Comparison of ENCODE assay signal across 13 cellular contexts in the genomic region with DNA sequence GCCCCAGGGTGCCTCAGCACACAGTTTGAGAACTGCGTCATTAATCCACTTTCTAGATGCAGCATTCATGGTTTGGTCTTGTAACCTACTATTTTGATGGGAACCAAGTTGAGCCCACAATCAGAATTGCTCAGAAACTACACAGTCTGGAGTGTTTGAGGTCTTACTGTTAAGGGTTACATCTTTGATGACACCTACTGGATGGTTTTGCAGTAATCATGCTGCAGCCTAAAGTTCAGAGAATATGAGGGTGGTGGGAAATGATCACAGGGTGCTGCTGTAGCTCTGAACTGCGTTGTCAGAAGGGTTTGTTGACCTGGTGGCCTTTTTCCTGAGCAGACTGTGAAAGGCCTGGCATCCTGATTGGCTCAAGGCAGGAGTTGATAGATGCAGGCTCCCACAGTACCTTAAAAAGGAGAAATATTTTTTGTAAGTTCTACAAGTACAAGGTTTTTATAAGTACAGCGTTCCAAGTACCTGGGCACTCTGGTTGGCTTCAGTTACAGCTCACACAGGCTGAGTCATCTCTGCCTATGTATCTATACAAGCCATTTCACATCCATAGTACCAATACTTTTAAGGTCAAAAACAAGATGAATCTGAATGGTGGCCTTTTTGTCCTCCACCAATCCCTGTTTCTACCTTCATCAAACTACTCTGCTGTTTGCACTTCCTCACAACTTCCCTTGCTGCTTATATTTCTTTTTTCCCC.
DNase-seq lines count a peak whose midpoint lies in the region; ATAC-seq and TF ChIP-seq lines count a peak whose summit lies in the region.
"Had no signal": no experiment of that assay in that cellular context is flagged by ENCODE, and none has a peak within 500 bp of the region (broad histone marks: within the 10 kb centered on the region; RNA-seq: fewer than 3 reads in every experiment).

No MANE protein-coding gene starts in this region.

- no peak for TF ChIP-seq CTCF in heart right ventricle (IDR thresholded peaks at IDR 0.05)
- no peak for TF ChIP-seq CTCF in right atrium auricular region (IDR thresholded peaks at IDR 0.05)
- TF ChIP-seq CTCF in SK-N-SH (IDR thresholded peaks at IDR 0.05), result no peak
- TF ChIP-seq CTCF in fibroblast of lung (conservative IDR thresholded peaks at IDR 0.05 in 1 of 2, IDR thresholded peaks at IDR 0.05 in 1 of 2; ENCODE audit: low read depth in 1 of 2, low read length in 2 of 2), result peak in 1 of 2 donors; percentile 7
- no peak for TF ChIP-seq CTCF in uterus (IDR thresholded peaks at IDR 0.05)

- no peak for TF ChIP-seq EP300 in SK-N-SH (IDR thresholded peaks at IDR 0.05; ENCODE audit: borderline replicate concordance in 1 of 2, low read depth in 1 of 2, low read length in 1 of 2)

- no peak overlapping the region for H3K4me2 ChIP-seq in SK-N-SH
- H3K4me2 ChIP-seq in fibroblast of lung (ENCODE audit: extremely low read depth, insufficient read depth, low read length), result no peak overlapping the region

- ATAC-seq in heart right ventricle, result peak in 5 of 8 donors; percentile 8 to 35 (median 12)
- ATAC-seq in GM21528 (IDR thresholded peaks at IDR 0.05; ENCODE audit: low FRiP score, unreplicated experiment), result no peak

- peaks cover 0 to 95% (median 29%) of the 10 kb centered on the region in 9 donors for H3K36me3 ChIP-seq in heart right ventricle
- H3K36me3 ChIP-seq in right atrium auricular region, result peaks cover 32% of the 10 kb centered on the region
- H3K36me3 ChIP-seq in SK-N-SH (replicated peaks in 1 of 2; ENCODE audit: control insufficient read depth in 1 of 2, insufficient read depth in 2 of 2, low read length in 1 of 2), result peaks cover 58 to 60% of the 10 kb centered on the region in 2 experiments
- no peaks in the 10 kb centered on the region for H3K36me3 ChIP-seq in fibroblast of lung (ENCODE audit: control insufficient read depth, insufficient read depth, low read length)
- H3K36me3 ChIP-seq in uterus, result no peaks in the 10 kb centered on the region

- no peak overlapping the region for H3K27ac Mint-ChIP-seq in activated CD4-positive, alpha-beta T cell treated with anti-CD3 and anti-CD28 coated beads, Interleukin-2, amount 10 ng/mL, durations not matched to agents 7 days and 5 days
- H3K27ac Mint-ChIP-seq: activated naive CD4-positive, alpha-beta T cell treated with anti-CD3 and anti-CD28 coated beads, Interleukin-2, amount 10 ng/mL, durations not matched to agents 7 days and 5 days; effector memory CD8-positive, alpha-beta T cell had no signal

- no peaks in the 10 kb centered on the region for H3K4me1 Mint-ChIP-seq in activated CD4-positive, alpha-beta T cell treated with anti-CD3 and anti-CD28 coated beads, Interleukin-2, amount 10 ng/mL, durations not matched to agents 7 days and 5 days
- H3K4me1 Mint-ChIP-seq: activated naive CD4-positive, alpha-beta T cell treated with anti-CD3 and anti-CD28 coated beads, Interleukin-2, amount 10 ng/mL, durations not matched to agents 7 days and 5 days had no signal

- H3K9me3 ChIP-seq in heart right ventricle (no peaks in the 10 kb centered on the region), right atrium auricular region (no peaks in the 10 kb centered on the region), SK-N-SH (no peaks in the 10 kb centered on the region), fibroblast of lung (ENCODE audit: control insufficient read depth, insufficient read depth, low read depth, low read length) (no peaks in the 10 kb centered on the region), uterus (no peaks in the 10 kb centered on the region)
- H3K9me3 ChIP-seq: BLaER1 treated with 17β-estradiol and CSF1 and Interleukin-3, amounts not matched to agents 10 nM and 100 nM; Peyer's patch had no signal

- H3K27ac ChIP-seq in heart right ventricle (peak overlapping the region in 3 of 10 donors; percentile 17 to 32 (median 20)), right atrium auricular region (no peak overlapping the region), SK-N-SH (ENCODE audit: low read depth in 2 of 2, low read length in 1 of 2) (peak overlapping the region in 1 of 2 experiments; percentile 39; a peak in 2 of 4 replicates), fibroblast of lung (ENCODE audit: insufficient read depth, low read length) (peak overlapping the region; percentile 73), uterus (peak overlapping the region; percentile 32 to 58)
- H3K27ac ChIP-seq: Peyer's patch had no signal

- POLR2A ChIA-PET in SK-N-SH (lab: Yijun Ruan, JAX), result no interaction called here
- POLR2A ChIA-PET in activated CD4-positive, alpha-beta T cell treated with anti-CD3 and anti-CD28 coated beads, Interleukin-2, amount 10 ng/mL, durations not matched to agents 7 days and 5 days (lab: Charles Lee), result no interaction called here

- H3K9me2 ChIP-seq in SK-N-SH, result no peaks in the 10 kb centered on the region

- H3K4me3 Mint-ChIP-seq in activated CD4-positive, alpha-beta T cell treated with anti-CD3 and anti-CD28 coated beads, Interleukin-2, amount 10 ng/mL, durations not matched to agents 7 days and 5 days, result no peak overlapping the region
- H3K4me3 Mint-ChIP-seq: activated naive CD4-positive, alpha-beta T cell treated with anti-CD3 and anti-CD28 coated beads, Interleukin-2, amount 10 ng/mL, durations not matched to agents 7 days and 5 days; effector memory CD8-positive, alpha-beta T cell had no signal

- no peaks in the 10 kb centered on the region for H3K9me3 Mint-ChIP-seq in activated CD4-positive, alpha-beta T cell treated with anti-CD3 and anti-CD28 coated beads, Interleukin-2, amount 10 ng/mL, durations not matched to agents 7 days and 5 days
- H3K9me3 Mint-ChIP-seq: activated naive CD4-positive, alpha-beta T cell treated with anti-CD3 and anti-CD28 coated beads, Interleukin-2, amount 10 ng/mL, durations not matched to agents 7 days and 5 days; effector memory CD8-positive, alpha-beta T cell had no signal

- H3K4me3 ChIP-seq in heart right ventricle, result no peak overlapping the region
- H3K4me3 ChIP-seq in right atrium auricular region, result no peak overlapping the region
- no peak overlapping the region for H3K4me3 ChIP-seq in SK-N-SH (ENCODE audit: low read depth in 2 of 2, low read length in 1 of 2)
- H3K4me3 ChIP-seq in fibroblast of lung (replicated peaks in 1 of 4; ENCODE audit: control extremely low read depth in 1 of 4, insufficient read depth in 1 of 4, low read depth in 3 of 4, low read length in 4 of 4), result no peak overlapping the region
- H3K4me3 ChIP-seq in uterus, result no peak overlapping the region
- H3K4me3 ChIP-seq: BLaER1 treated with 17β-estradiol and CSF1 and Interleukin-3, amounts not matched to agents 10 nM and 100 nM; Peyer's patch; skin epidermis had no signal

- no peaks in the 10 kb centered on the region for H3K27me3 ChIP-seq in heart right ventricle
- H3K27me3 ChIP-seq in right atrium auricular region, result no peaks in the 10 kb centered on the region
- no peaks in the 10 kb centered on the region for H3K27me3 ChIP-seq in SK-N-SH (ENCODE audit: insufficient read depth)
- H3K27me3 ChIP-seq in fibroblast of lung (ENCODE audit: control insufficient read depth, insufficient read depth, low read length), result no peaks in the 10 kb centered on the region
- H3K27me3 ChIP-seq in uterus, result no peaks in the 10 kb centered on the region
- H3K27me3 ChIP-seq: BLaER1 treated with 17β-estradiol and CSF1 and Interleukin-3, amounts not matched to agents 10 nM and 100 nM; Peyer's patch had no signal

- peaks cover 18% of the 10 kb centered on the region for H3F3A ChIP-seq in SK-N-SH (replicated peaks; ENCODE audit: insufficient read depth)

- H4K20me1 ChIP-seq in SK-N-SH (ENCODE audit: insufficient read depth), result no peaks in the 10 kb centered on the region
- no peaks in the 10 kb centered on the region for H4K20me1 ChIP-seq in fibroblast of lung (ENCODE audit: control insufficient read depth, extremely low read depth, insufficient read depth, low read length)

- H3K27me3 Mint-ChIP-seq in activated CD4-positive, alpha-beta T cell treated with anti-CD3 and anti-CD28 coated beads, Interleukin-2, amount 10 ng/mL, durations not matched to agents 7 days and 5 days, result no peaks in the 10 kb centered on the region
- H3K27me3 Mint-ChIP-seq: activated naive CD4-positive, alpha-beta T cell treated with anti-CD3 and anti-CD28 coated beads, Interleukin-2, amount 10 ng/mL, durations not matched to agents 7 days and 5 days; effector memory CD8-positive, alpha-beta T cell had no signal

- DNase-seq in heart right ventricle (no peak), right atrium auricular region (ENCODE audit: low spot score) (no peak), SK-N-SH (no peak), fibroblast of lung (ENCODE audit: low read depth in 2 of 2) (peak in 1 of 2 donors; percentile 23), uterus (no peak), AG20443 (ENCODE audit: low spot score) (no peak)
- no peak for DNase-seq in activated CD4-positive, alpha-beta T cell treated with anti-CD3 and anti-CD28 coated beads, Interleukin-2, amount 10 ng/mL, durations not matched to agents 7 days and 5 days

- TF ChIP-seq RAD21 in SK-N-SH (IDR thresholded peaks at IDR 0.05; ENCODE audit: low read length), result no peak

- 89% methylated on average over 3 of the region's 3 CpGs for WGBS in heart right ventricle, 2 donors
- WGBS in SK-N-SH (ENCODE audit: low lambda C conversion rate), result 98% methylated on average over 3 of the region's 3 CpGs

- no peak for TF ChIP-seq POLR2A in uterus (IDR thresholded peaks at IDR 0.05)

- CTCF ChIA-PET in SK-N-SH (lab: Yijun Ruan, JAX), result interaction anchor here (0.5 to 6.6 kb wide), 49 partner anchors 10 to 185 kb away, joined by 3 to 121 read pairs (median 4); a partner anchor contains a TSS
- CTCF ChIA-PET in activated CD4-positive, alpha-beta T cell treated with anti-CD3 and anti-CD28 coated beads, Interleukin-2, amount 10 ng/mL, durations not matched to agents 7 days and 5 days (lab: Charles Lee), result interaction anchor here (0.9 to 3.1 kb wide), 7 partner anchors 9 to 106 kb away, joined by 3 to 16 read pairs (median 4); no protein-coding TSS in a partner anchor

- peak overlapping the region; percentile 29; the same call in 1 of the 2 replicates for H3K9ac ChIP-seq in SK-N-SH
- peak overlapping the region; percentile 18 for H3K9ac ChIP-seq in fibroblast of lung (ENCODE audit: insufficient read depth, low read length)

- H3K79me2 ChIP-seq in SK-N-SH (ENCODE audit: insufficient read depth), result 0 out of 2 replicates have a peak, but pooled peaks cover 4% of the 10 kb centered on the region
- H3K79me2 ChIP-seq in fibroblast of lung (ENCODE audit: control insufficient read depth, insufficient read depth, low read length), result peaks cover 1% of the 10 kb centered on the region

- intact Hi-C loops in heart right ventricle (cut with DNase I) (loop anchor here in 6 of 10 donors (1.0 to 5.0 kb wide), 3 partner anchors 106 kb away; no protein-coding TSS in a partner anchor), uterus (cut with DNase I; ENCODE audit: low total_unique reads) (loop anchor here (5.0 kb wide), 1 partner anchor 106 kb away; no protein-coding TSS in a partner anchor)

- H3K4me1 ChIP-seq in heart right ventricle, result peaks cover 0 to 9% (median 0%) of the 10 kb centered on the region in 9 donors
- peaks cover 0 to 4% of the 10 kb centered on the region in 2 donors for H3K4me1 ChIP-seq in right atrium auricular region
- H3K4me1 ChIP-seq in SK-N-SH (ENCODE audit: control insufficient read depth in 1 of 2, insufficient read depth in 2 of 2, low read depth in 1 of 2, low read length in 1 of 2), result peaks cover 0 to 6% of the 10 kb centered on the region in 2 experiments; a peak in 1 of 4 replicates
- H3K4me1 ChIP-seq in fibroblast of lung (ENCODE audit: control insufficient read depth, extremely low read depth, insufficient read depth, low read length), result peaks cover 10% of the 10 kb centered on the region
- no peaks in the 10 kb centered on the region for H3K4me1 ChIP-seq in uterus

- no peak overlapping the region for H2AFZ ChIP-seq in SK-N-SH (ENCODE audit: low read depth)
- H2AFZ ChIP-seq in fibroblast of lung (ENCODE audit: low read length), result no peak overlapping the region

- peaks cover 22% of the 10 kb centered on the region for H3K36me3 Mint-ChIP-seq in activated CD4-positive, alpha-beta T cell treated with anti-CD3 and anti-CD28 coated beads, Interleukin-2, amount 10 ng/mL, durations not matched to agents 7 days and 5 days (ENCODE audit: low read depth)

Comparison
In these comparisons a context has a peak if more than half of its experiments do, and no peak if none do; other contexts are left out.
1. H3K27ac ChIP-seq: peak in fibroblast of lung (single experiment) and uterus (2 of 2); none in right atrium auricular region (0 of 2).